8 cellular contexts compared by ENCODE assay signal in genomic region chr6:27608916-27609883, GRCh38.
DNase-seq lines count a peak whose midpoint lies in the region; ATAC-seq, FAIRE-seq and TF ChIP-seq lines count a peak whose summit lies in the region.

No MANE protein-coding gene starts in this region.

- H3K9me3 ChIP-seq in PC-9 (ENCODE audit: insufficient read depth, low read depth) (no peaks in the 10 kb centered on the region), fibroblast of lung (ENCODE audit: control insufficient read depth, insufficient read depth, low read depth, low read length) (no peaks in the 10 kb centered on the region)

- no peaks in the 10 kb centered on the region for H3K36me3 Mint-ChIP-seq in T-helper 2 cell treated with Interferon-gamma antibody and Interleukin-4, amounts not matched to agents 5 μg/mL and 100 μg/mL, for 36 hours (ENCODE audit: low read depth)

- H3K4me1 Mint-ChIP-seq in T-helper 2 cell treated with Interferon-gamma antibody and Interleukin-4, amounts not matched to agents 5 μg/mL and 100 μg/mL, for 36 hours (ENCODE audit: low read depth) = peaks cover 16% of the 10 kb centered on the region

- H3F3A ChIP-seq in PC-9 (ENCODE audit: insufficient read depth, low read depth) = peaks cover 34% of the 10 kb centered on the region

- no peak overlapping the region for H3K27ac Mint-ChIP-seq in T-helper 2 cell treated with Interferon-gamma antibody and Interleukin-4, amounts not matched to agents 5 μg/mL and 100 μg/mL, for 36 hours

- peak; percentile 84 for FAIRE-seq in GM18507 (lab: Jason Lieb, UNC)

- DNase-seq in AG20443 (ENCODE audit: low spot score) (peak; percentile 53), GM18507 (ENCODE audit: extremely low spot score, insufficient read length, low read depth) (no peak), PC-9 (peak; percentile 68 to 71), fibroblast of lung (ENCODE audit: low read depth in 2 of 2) (peak; percentile 71 to 75), COLO668 (lab: John Stamatoyannopoulos, UW; ENCODE audit: unreplicated experiment) (no peak), omental fat pad (ENCODE audit: low spot score) (no peak)
- DNase-seq in T-helper 2 cell treated with Interferon-gamma antibody and Interleukin-4, amounts not matched to agents 5 μg/mL and 100 μg/mL, for 36 hours (ENCODE audit: low spot score) = no peak

- POLR2A ChIA-PET in PC-9 (lab: Charles Lee; ENCODE audit: unreplicated experiment) = interaction anchor here (0.6 to 0.7 kb wide), 2 partner anchors 22 to 405 kb away, joined by 3 to 6 read pairs; no protein-coding TSS in a partner anchor

- H3K4me3 Mint-ChIP-seq in T-helper 2 cell treated with Interferon-gamma antibody and Interleukin-4, amounts not matched to agents 5 μg/mL and 100 μg/mL, for 36 hours = no peak overlapping the region

- CTCF ChIA-PET in PC-9 (lab: Charles Lee) = interaction anchor here (0.5 to 1.5 kb wide), 7 partner anchors 8 to 609 kb away, joined by 3 to 10 read pairs (median 4); no protein-coding TSS in a partner anchor

- no peaks in the 10 kb centered on the region for H4K20me1 ChIP-seq in PC-9 (ENCODE audit: insufficient read depth)
- H4K20me1 ChIP-seq in fibroblast of lung (ENCODE audit: control insufficient read depth, extremely low read depth, insufficient read depth, low read length) = no peaks in the 10 kb centered on the region

- no peaks in the 10 kb centered on the region for H3K27me3 ChIP-seq in PC-9 (ENCODE audit: insufficient read depth, low read depth)
- H3K27me3 ChIP-seq in fibroblast of lung (ENCODE audit: control insufficient read depth, insufficient read depth, low read length) = no peaks in the 10 kb centered on the region

- H2AFZ ChIP-seq in PC-9 (no peak overlapping the region), fibroblast of lung (ENCODE audit: low read length) (no peak overlapping the region)

- ATAC-seq in omental fat pad (ENCODE audit: low FRiP score) (no peak), GM21390 (IDR thresholded peaks at IDR 0.05; ENCODE audit: unreplicated experiment) (no peak)

- no peak overlapping the region for H3K9ac ChIP-seq in fibroblast of lung (ENCODE audit: insufficient read depth, low read length)

- BruUV-seq in PC-9 (replicated peaks; lab: Mats Ljungman, UMichigan) = no TSS peak

- H3K9me2 ChIP-seq in PC-9 (ENCODE audit: insufficient read depth) = no peaks in the 10 kb centered on the region

- H3K36me3 ChIP-seq in PC-9 (ENCODE audit: low read depth) = no peaks in the 10 kb centered on the region
- no peaks in the 10 kb centered on the region for H3K36me3 ChIP-seq in fibroblast of lung (ENCODE audit: control insufficient read depth, insufficient read depth, low read length)

- H3K27me3 Mint-ChIP-seq in T-helper 2 cell treated with Interferon-gamma antibody and Interleukin-4, amounts not matched to agents 5 μg/mL and 100 μg/mL, for 36 hours (ENCODE audit: low read depth) = peaks cover 42% of the 10 kb centered on the region

- H3K79me2 ChIP-seq in PC-9 (ENCODE audit: low read depth) = no peaks in the 10 kb centered on the region
- H3K79me2 ChIP-seq in fibroblast of lung (ENCODE audit: control insufficient read depth, insufficient read depth, low read length) = no peaks in the 10 kb centered on the region

- no peaks in the 10 kb centered on the region for H3K9me3 Mint-ChIP-seq in T-helper 2 cell treated with Interferon-gamma antibody and Interleukin-4, amounts not matched to agents 5 μg/mL and 100 μg/mL, for 36 hours

- no peak overlapping the region for H3K4me3 ChIP-seq in PC-9
- H3K4me3 ChIP-seq in fibroblast of lung (replicated peaks in 1 of 4; ENCODE audit: control extremely low read depth in 1 of 4, insufficient read depth in 1 of 4, low read depth in 3 of 4, low read length in 4 of 4) = no peak overlapping the region

- H3K4me2 ChIP-seq in PC-9 (peak overlapping the region; percentile 35), fibroblast of lung (ENCODE audit: extremely low read depth, insufficient read depth, low read length) (no peak overlapping the region)

- peak; percentile 77 for TF ChIP-seq CTCF in PC-9 (conservative IDR thresholded peaks at IDR 0.05)
- TF ChIP-seq CTCF in fibroblast of lung (conservative IDR thresholded peaks at IDR 0.05 in 1 of 2, IDR thresholded peaks at IDR 0.05 in 1 of 2; ENCODE audit: low read depth in 1 of 2, low read length in 2 of 2) = peak; percentile 71 to 96
- TF ChIP-seq CTCF in omental fat pad (IDR thresholded peaks at IDR 0.05) = no peak

- H3K27ac ChIP-seq in PC-9 (no peak overlapping the region), fibroblast of lung (ENCODE audit: insufficient read depth, low read length) (no peak overlapping the region)

- intact Hi-C loops in PC-9 (cut with micrococcal nuclease; ENCODE audit: unreplicated experiment) = loop anchor here (1.0 to 5.0 kb wide), 10 partner anchors 78 to 422 kb away; partner anchors contain the start of genes POM121L2 and ZNF184

- H3K4me1 ChIP-seq in PC-9 (replicated peaks; ENCODE audit: insufficient read depth) (0 out of 2 replicates have a peak, but pooled peaks cover 8% of the 10 kb centered on the region), fibroblast of lung (ENCODE audit: control insufficient read depth, extremely low read depth, insufficient read depth, low read length) (no peaks in the 10 kb centered on the region)

Comparison
In these comparisons a context has a peak if more than half of its experiments do, and no peak if none do; other contexts are left out.
1. DNase-seq: peak in AG20443 (single experiment), PC-9 (2 of 2) and fibroblast of lung (2 of 2); none in GM18507 (single experiment), COLO668 (single experiment), omental fat pad (single experiment) and T-helper 2 cell treated with Interferon-gamma antibody and Interleukin-4, amounts not matched to agents 5 μg/mL and 100 μg/mL, for 36 hours (single experiment).
2. CTCF ChIP-seq: peak in PC-9 (single experiment) and fibroblast of lung (2 of 2); none in omental fat pad (0 of 3).